Comparison of ENCODE assay signal across 7 cellular contexts in genomic region chr2:224357098-224357901, GRCh38. TPM values are rescaled to one million over a fixed set of nuclear protein-coding genes. Genes with fewer than 3 reads are reported as not detected.
DNase-seq lines count a peak whose midpoint lies in the region; TF ChIP-seq lines count a peak whose summit lies in the region.

No MANE protein-coding gene starts in this region.

- H3K9me3 Mint-ChIP-seq in HFFc6: no peaks in the 10 kb centered on the region

- H3K4me1 Mint-ChIP-seq in HFFc6 (ENCODE audit: low read depth): no peaks in the 10 kb centered on the region

- in situ Hi-C loops in GM13976 (cut with MboI; ENCODE audit: low sequenced_read_pairs, unreplicated experiment): loop anchor here (10.0 kb wide), 1 partner anchor 418 kb away; no protein-coding TSS in a partner anchor
- in situ Hi-C loops in astrocyte of the spinal cord (cut with HindIII; ENCODE audit: low sequenced_read_pairs): no loop called here

- H3K4me3 Mint-ChIP-seq in HFFc6: no peak overlapping the region

- TF ChIP-seq CTCF in GM13976 (IDR thresholded peaks at IDR 0.05; ENCODE audit: borderline replicate concordance, control extremely low read depth, extremely low read depth, insufficient read depth, missing control alignments) (peak; percentile 50), HFFc6 (IDR thresholded peaks at IDR 0.05) (peak; percentile 91), astrocyte of the spinal cord (IDR thresholded peaks at IDR 0.05; ENCODE audit: low read depth, low read length) (peak; percentile 62)

- H3K36me3 Mint-ChIP-seq in HFFc6 (ENCODE audit: low read depth): no peaks in the 10 kb centered on the region

- no peak overlapping the region for H3K4me3 ChIP-seq in astrocyte of the spinal cord (ENCODE audit: low read depth, low read length)

- no peak overlapping the region for H3K27ac Mint-ChIP-seq in HFFc6

- H3K27me3 Mint-ChIP-seq in HFFc6 (ENCODE audit: insufficient read depth): peaks cover 13% of the 10 kb centered on the region

- DNase-seq in GM13976 (ENCODE audit: low spot score) (peak; percentile 75), HFFc6 (peak; percentile 50), NCI-H1092 (lab: John Stamatoyannopoulos, UW) (peak; percentile 22), T-helper 1 cell (peak in 4 of 5 donors; percentile 12 to 54 (median 44)), astrocyte of the spinal cord (ENCODE audit: low read depth, low spot score) (peak; percentile 64), iPS-NIHi11 (ENCODE audit: low spot score) (peak; percentile 63)
- DNase-seq in stimulated activated CD4-positive, alpha-beta T cell treated with anti-CD3 and anti-CD28 coated beads, Interleukin-1b, Interleukin-23, amount 100 ng/mL, for 4 hours (ENCODE audit: low read depth in 2 of 2): peak; percentile 14 to 60

RNA-seq across cellular contexts. Expression of gene FAM124B, which starts 44.6 kb away (rescaled TPM):
- under 1 TPM in 1 of 6 experiments, not detected in 5; 0.10 TPM for total RNA-seq in HFFc6 (2021; fragmentation: NEBNext Ultra II Directional; extraction: Animal tissue kit (Norgen Biotek cat#: 25700))

Comparison
In these comparisons a context has a peak if more than half of its experiments do, and no peak if none do; other contexts are left out.
1. DNase-seq: peak in every context shown above with its lines; median percentile 75 in GM13976; 64 in astrocyte of the spinal cord; 63 in iPS-NIHi11; 50 in HFFc6; 44 in T-helper 1 cell; 37 in stimulated activated CD4-positive, alpha-beta T cell treated with anti-CD3 and anti-CD28 coated beads, Interleukin-1b, Interleukin-23, amount 100 ng/mL, for 4 hours; 22 in NCI-H1092.